ENCODE assay signal across 1 cellular context in the genomic region with DNA sequence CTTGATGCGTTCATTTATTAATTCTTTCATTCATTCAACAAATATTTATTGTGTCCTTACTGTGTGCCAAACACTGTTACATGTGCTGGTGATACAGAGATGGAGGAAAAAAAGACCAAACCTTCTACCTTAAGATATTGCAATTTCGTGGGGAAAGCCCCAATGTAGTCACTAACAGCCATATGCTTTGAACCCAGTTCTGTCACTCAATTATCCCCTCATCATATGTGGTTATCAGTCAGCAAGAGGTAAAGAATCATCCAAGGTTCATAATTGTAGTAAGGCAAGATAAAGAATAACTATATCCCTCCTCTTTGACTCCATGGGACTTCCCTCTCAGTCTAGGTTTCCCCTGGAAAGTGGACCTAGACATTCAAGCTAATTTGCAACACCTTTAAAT.
TF ChIP-seq lines count a peak whose summit lies in the region.

No MANE protein-coding gene starts in this region.

TF ChIP-seq in GM23338, 12 proteins besides CTCF, POLR2A, EP300 and RAD21:
- TF ChIP-seq NANOG (IDR thresholded peaks at IDR 0.05; ENCODE audit: borderline replicate concordance) = no peak
- no peak for TF ChIP-seq JUNB (IDR thresholded peaks at IDR 0.05; ENCODE audit: unreplicated experiment)
- no peak for TF ChIP-seq ZNF331 (CRISPR knock-in tag; IDR thresholded peaks at IDR 0.05; ENCODE audit: low read depth)
- TF ChIP-seq, protein P1, sequence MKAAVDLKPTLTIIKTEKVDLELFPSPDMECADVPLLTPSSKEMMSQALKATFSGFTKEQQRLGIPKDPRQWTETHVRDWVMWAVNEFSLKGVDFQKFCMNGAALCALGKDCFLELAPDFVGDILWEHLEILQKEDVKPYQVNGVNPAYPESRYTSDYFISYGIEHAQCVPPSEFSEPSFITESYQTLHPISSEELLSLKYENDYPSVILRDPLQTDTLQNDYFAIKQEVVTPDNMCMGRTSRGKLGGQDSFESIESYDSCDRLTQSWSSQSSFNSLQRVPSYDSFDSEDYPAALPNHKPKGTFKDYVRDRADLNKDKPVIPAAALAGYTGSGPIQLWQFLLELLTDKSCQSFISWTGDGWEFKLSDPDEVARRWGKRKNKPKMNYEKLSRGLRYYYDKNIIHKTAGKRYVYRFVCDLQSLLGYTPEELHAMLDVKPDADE (IDR thresholded peaks at IDR 0.05) = no peak
- no peak for TF ChIP-seq CREB1 (CRISPR knock-in tag; IDR thresholded peaks at IDR 0.05; ENCODE audit: low read depth)
- TF ChIP-seq, protein P2, sequence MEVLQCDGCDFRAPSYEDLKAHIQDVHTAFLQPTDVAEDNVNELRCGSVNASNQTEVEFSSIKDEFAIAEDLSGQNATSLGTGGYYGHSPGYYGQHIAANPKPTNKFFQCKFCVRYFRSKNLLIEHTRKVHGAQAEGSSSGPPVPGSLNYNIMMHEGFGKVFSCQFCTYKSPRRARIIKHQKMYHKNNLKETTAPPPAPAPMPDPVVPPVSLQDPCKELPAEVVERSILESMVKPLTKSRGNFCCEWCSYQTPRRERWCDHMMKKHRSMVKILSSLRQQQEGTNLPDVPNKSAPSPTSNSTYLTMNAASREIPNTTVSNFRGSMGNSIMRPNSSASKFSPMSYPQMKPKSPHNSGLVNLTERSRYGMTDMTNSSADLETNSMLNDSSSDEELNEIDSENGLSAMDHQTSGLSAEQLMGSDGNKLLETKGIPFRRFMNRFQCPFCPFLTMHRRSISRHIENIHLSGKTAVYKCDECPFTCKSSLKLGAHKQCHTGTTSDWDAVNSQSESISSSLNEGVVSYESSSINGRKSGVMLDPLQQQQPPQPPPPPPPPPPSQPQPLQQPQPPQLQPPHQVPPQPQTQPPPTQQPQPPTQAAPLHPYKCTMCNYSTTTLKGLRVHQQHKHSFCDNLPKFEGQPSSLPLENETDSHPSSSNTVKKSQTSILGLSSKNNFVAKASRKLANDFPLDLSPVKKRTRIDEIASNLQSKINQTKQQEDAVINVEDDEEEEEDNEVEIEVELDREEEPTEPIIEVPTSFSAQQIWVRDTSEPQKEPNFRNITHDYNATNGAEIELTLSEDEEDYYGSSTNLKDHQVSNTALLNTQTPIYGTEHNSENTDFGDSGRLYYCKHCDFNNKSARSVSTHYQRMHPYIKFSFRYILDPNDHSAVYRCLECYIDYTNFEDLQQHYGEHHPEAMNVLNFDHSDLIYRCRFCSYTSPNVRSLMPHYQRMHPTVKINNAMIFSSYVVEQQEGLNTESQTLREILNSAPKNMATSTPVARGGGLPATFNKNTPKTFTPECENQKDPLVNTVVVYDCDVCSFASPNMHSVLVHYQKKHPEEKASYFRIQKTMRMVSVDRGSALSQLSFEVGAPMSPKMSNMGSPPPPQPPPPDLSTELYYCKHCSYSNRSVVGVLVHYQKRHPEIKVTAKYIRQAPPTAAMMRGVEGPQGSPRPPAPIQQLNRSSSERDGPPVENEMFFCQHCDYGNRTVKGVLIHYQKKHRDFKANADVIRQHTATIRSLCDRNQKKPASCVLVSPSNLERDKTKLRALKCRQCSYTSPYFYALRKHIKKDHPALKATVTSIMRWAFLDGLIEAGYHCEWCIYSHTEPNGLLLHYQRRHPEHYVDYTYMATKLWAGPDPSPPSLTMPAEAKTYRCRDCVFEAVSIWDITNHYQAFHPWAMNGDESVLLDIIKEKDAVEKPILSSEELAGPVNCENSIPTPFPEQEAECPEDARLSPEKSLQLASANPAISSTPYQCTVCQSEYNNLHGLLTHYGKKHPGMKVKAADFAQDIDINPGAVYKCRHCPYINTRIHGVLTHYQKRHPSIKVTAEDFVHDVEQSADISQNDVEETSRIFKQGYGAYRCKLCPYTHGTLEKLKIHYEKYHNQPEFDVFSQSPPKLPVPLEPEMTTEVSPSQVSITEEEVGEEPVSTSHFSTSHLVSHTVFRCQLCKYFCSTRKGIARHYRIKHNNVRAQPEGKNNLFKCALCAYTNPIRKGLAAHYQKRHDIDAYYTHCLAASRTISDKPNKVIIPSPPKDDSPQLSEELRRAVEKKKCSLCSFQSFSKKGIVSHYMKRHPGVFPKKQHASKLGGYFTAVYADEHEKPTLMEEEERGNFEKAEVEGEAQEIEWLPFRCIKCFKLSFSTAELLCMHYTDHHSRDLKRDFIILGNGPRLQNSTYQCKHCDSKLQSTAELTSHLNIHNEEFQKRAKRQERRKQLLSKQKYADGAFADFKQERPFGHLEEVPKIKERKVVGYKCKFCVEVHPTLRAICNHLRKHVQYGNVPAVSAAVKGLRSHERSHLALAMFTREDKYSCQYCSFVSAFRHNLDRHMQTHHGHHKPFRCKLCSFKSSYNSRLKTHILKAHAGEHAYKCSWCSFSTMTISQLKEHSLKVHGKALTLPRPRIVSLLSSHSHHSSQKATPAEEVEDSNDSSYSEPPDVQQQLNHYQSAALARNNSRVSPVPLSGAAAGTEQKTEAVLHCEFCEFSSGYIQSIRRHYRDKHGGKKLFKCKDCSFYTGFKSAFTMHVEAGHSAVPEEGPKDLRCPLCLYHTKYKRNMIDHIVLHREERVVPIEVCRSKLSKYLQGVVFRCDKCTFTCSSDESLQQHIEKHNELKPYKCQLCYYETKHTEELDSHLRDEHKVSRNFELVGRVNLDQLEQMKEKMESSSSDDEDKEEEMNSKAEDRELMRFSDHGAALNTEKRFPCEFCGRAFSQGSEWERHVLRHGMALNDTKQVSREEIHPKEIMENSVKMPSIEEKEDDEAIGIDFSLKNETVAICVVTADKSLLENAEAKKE (CRISPR knock-in tag; IDR thresholded peaks at IDR 0.05) = no peak
